ENCODE assay signal across 14 cellular contexts in the genomic region with DNA sequence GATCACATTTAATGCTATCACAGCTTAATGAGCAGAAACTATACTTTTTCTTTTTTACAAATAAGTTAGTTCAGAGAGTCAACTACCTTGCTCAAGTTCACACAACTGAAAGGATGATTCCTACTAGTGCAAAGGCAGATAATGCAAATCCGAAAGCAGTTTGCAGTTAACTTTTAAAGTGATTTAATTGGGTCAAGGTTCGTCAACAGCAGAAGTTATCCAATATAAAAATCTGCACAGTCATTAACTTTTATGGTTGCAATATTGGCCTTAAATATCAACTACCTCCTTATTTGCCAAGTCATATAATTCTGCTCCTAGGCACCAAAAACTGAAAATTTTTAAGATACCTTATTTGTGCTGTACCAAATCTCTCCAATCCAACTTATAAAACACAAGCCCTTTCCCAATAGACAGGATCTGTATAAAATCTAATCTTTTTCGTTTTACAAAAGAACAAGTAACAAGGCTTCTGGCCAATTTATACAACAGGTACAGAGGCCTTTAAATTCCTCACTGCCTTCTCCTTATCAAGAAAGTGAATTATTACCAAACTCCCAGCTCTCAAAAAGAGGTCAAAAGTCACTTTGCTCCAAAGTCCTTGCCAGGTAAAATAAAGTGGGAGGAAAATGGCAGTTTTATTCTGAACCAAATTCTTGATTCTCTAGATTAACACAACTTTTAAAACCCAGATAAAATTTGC.
"Had no signal": no experiment of that assay in that cellular context is flagged by ENCODE, and none has a peak within 500 bp of the region (broad histone marks: within the 10 kb centered on the region; RNA-seq: fewer than 3 reads in every experiment).

No MANE protein-coding gene starts in this region.

- H3K9me3 Mint-ChIP-seq: activated CD4-positive, alpha-beta T cell treated with anti-CD3 and anti-CD28 coated beads, Interleukin-2, amount 10 ng/mL, durations not matched to agents 7 days and 5 days; endodermal cell had no signal

- H3K4me1 ChIP-seq: ascending aorta, gastrocnemius medialis, heart left ventricle, left ventricle myocardium inferior, sigmoid colon had no signal

- H3K9me3 ChIP-seq: ascending aorta, gastrocnemius medialis, heart left ventricle, sigmoid colon, thoracic aorta had no signal

- H3K4me3 ChIP-seq: ascending aorta, gastrocnemius medialis, heart left ventricle, left ventricle myocardium inferior, sigmoid colon, thoracic aorta had no signal

- DNase-seq: activated CD4-positive, alpha-beta T cell treated with anti-CD3 and anti-CD28 coated beads, Interleukin-2, amount 10 ng/mL, durations not matched to agents 7 days and 5 days; activated CD4-positive, CD25-positive, alpha-beta regulatory T cell; activated naive CD4-positive, alpha-beta T cell; endodermal cell; gastrocnemius medialis; heart left ventricle; left ventricle myocardium inferior; mesenchymal stem cell; sigmoid colon; stimulated activated CD4-positive, alpha-beta T cell treated with anti-CD3 and anti-CD28 coated beads, Interleukin-1b, Interleukin-23, amount 100 ng/mL, for 48 hours; SW 1271 had no signal

- ATAC-seq: gastrocnemius medialis, heart left ventricle had no signal

- FAIRE-seq: urothelium cell line had no signal

- H3K36me3 ChIP-seq: ascending aorta, gastrocnemius medialis, heart left ventricle, left ventricle myocardium inferior, sigmoid colon, thoracic aorta had no signal

- H3K4me1 Mint-ChIP-seq: activated CD4-positive, alpha-beta T cell treated with anti-CD3 and anti-CD28 coated beads, Interleukin-2, amount 10 ng/mL, durations not matched to agents 7 days and 5 days had no signal

- H3K27ac ChIP-seq: ascending aorta, gastrocnemius medialis, heart left ventricle, left ventricle myocardium inferior, sigmoid colon, thoracic aorta had no signal

- H3K4me3 Mint-ChIP-seq: activated CD4-positive, alpha-beta T cell treated with anti-CD3 and anti-CD28 coated beads, Interleukin-2, amount 10 ng/mL, durations not matched to agents 7 days and 5 days; endodermal cell had no signal

- H3K27me3 ChIP-seq: ascending aorta, gastrocnemius medialis, heart left ventricle, sigmoid colon had no signal

- H3K27ac Mint-ChIP-seq: activated CD4-positive, alpha-beta T cell treated with anti-CD3 and anti-CD28 coated beads, Interleukin-2, amount 10 ng/mL, durations not matched to agents 7 days and 5 days; endodermal cell had no signal
